Comparison of ENCODE assay signal across 8 cellular contexts in the genomic region with DNA sequence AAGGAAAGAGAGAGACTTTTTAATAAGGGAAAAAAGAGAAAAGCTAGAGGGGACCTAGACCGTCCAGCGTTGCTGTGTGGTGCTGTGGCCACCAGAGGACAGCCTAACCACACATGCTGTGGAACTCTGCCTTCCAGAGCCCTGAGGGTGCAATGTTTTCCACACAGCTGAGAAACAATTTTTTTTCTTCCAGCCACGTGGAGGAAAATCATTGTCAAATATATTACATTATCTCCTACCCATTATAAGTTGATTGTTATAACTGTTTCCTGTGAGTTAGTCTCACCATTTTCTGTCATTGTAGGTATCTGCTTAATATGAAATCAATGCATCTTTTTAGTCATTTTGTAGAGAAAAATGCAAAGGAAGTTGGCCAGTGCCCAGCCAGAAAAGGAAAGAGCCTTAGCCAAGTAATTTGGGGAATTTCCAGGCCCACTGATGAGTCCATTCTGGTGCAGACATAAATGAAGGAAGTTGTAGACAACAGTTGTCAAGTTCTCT.
A peak's percentile ranks its signal among the peaks of the same experiment; 100 is the strongest.
DNase-seq lines count a peak whose midpoint lies in the region; FAIRE-seq and TF ChIP-seq lines count a peak whose summit lies in the region.

No MANE protein-coding gene starts in this region.

- DNase-seq in NCI-H2081 (lab: John Stamatoyannopoulos, UW), result peak; percentile 45 to 65
- no peak for DNase-seq in NCI-H2081 treated with DMSO at 0.1 percent for 48 hours (lab: John Stamatoyannopoulos, UW)
- peak; percentile 37 for DNase-seq in H54 (ENCODE audit: insufficient read length, low spot score)
- peak in 3 of 5 experiments; percentile 11 to 46 (median 17) for DNase-seq in T-helper 2 cell
- DNase-seq in astrocyte of the spinal cord (ENCODE audit: low read depth, low spot score), result peak; percentile 68
- DNase-seq in iPS-NIHi7 (ENCODE audit: extremely low spot score), result peak; percentile 61
- peak; percentile 14 to 43 for DNase-seq in stimulated activated CD4-positive, alpha-beta T cell treated with anti-CD3 and anti-CD28 coated beads, Interleukin-12 subunit alpha, Interleukin-12 subunit beta, amount 100 ng/mL, for 24 hours (ENCODE audit: low read depth in 2 of 2)

- peak; percentile 97 for TF ChIP-seq CTCF in LNCAP (IDR thresholded peaks at IDR 0.05)
- TF ChIP-seq CTCF in astrocyte of the spinal cord (IDR thresholded peaks at IDR 0.05; ENCODE audit: low read depth, low read length), result peak; percentile 100

- in situ Hi-C loops in astrocyte of the spinal cord (cut with HindIII; ENCODE audit: low sequenced_read_pairs), result no loop called here

- no peak for TF ChIP-seq POLR2A in H54 (IDR thresholded peaks at IDR 0.05; ENCODE audit: low read depth, low read length)

- H3K4me3 ChIP-seq in astrocyte of the spinal cord (ENCODE audit: low read depth, low read length), result no peak overlapping the region

- FAIRE-seq in H54 (lab: Jason Lieb, UNC), result peak; percentile 87
